ENCODE assay signal across 21 cellular contexts in genomic region chr4:6718932-6719610, GRCh38. TPM values are rescaled to one million over a fixed set of nuclear protein-coding genes. Genes with fewer than 3 reads are reported as not detected.
DNase-seq lines count a peak whose midpoint lies in the region; ATAC-seq and TF ChIP-seq lines count a peak whose summit lies in the region.
"Had no signal": no experiment of that assay in that cellular context is flagged by ENCODE, and none has a peak within 500 bp of the region (broad histone marks: within the 10 kb centered on the region; RNA-seq: fewer than 3 reads in every experiment).

No MANE protein-coding gene starts in this region.

- POLR2A ChIA-PET in activated CD8-positive, alpha-beta T cell treated with anti-CD3 and anti-CD28 coated beads, Interleukin-2, amount 10 ng/mL, durations not matched to agents 7 days and 5 days (lab: Charles Lee): interaction anchor here (0.9 to 2.0 kb wide), 2 partner anchors 46 to 155 kb away, joined by 3 to 10 read pairs; a partner anchor contains a TSS
- POLR2A ChIA-PET in activated CD8-positive, alpha-beta T cell treated with anti-CD3 and anti-CD28 coated beads for 36 hours (lab: Charles Lee): interaction anchor here (0.8 to 4.9 kb wide), 6 partner anchors 13 to 155 kb away, joined by 3 to 28 read pairs (median 3); partner anchors contain the start of gene KIAA0232

- no peaks in the 10 kb centered on the region for H3K36me3 ChIP-seq in effector memory CD4-positive, alpha-beta T cell (ENCODE audit: control insufficient read depth, insufficient read depth, low read length)
- no peaks in the 10 kb centered on the region for H3K36me3 ChIP-seq in right atrium auricular region
- H3K36me3 ChIP-seq: neutrophil had no signal

- H3K9me3 ChIP-seq in T-helper 17 cell (ENCODE audit: control insufficient read depth, low read length, poor library complexity, severe bottlenecking) (no peaks in the 10 kb centered on the region), right atrium auricular region (no peaks in the 10 kb centered on the region)
- H3K9me3 ChIP-seq in effector memory CD4-positive, alpha-beta T cell (ENCODE audit: control insufficient read depth, low read length): no peaks in the 10 kb centered on the region
- H3K9me3 ChIP-seq: heart left ventricle, neutrophil, upper lobe of right lung had no signal

- peaks cover 14% of the 10 kb centered on the region for H3K36me3 Mint-ChIP-seq in activated CD8-positive, alpha-beta T cell treated with anti-CD3 and anti-CD28 coated beads, Interleukin-2, amount 10 ng/mL, durations not matched to agents 7 days and 5 days (ENCODE audit: low read depth)
- peaks cover 14% of the 10 kb centered on the region for H3K36me3 Mint-ChIP-seq in activated CD8-positive, alpha-beta T cell treated with anti-CD3 and anti-CD28 coated beads for 36 hours (ENCODE audit: low read depth)
- H3K36me3 Mint-ChIP-seq in T-helper 17 cell (ENCODE audit: low read depth) (peaks cover 7% of the 10 kb centered on the region), progenitor cell of endocrine pancreas (ENCODE audit: insufficient read depth) (peaks cover 3% of the 10 kb centered on the region)

- H3K4me3 Mint-ChIP-seq in activated CD8-positive, alpha-beta T cell treated with anti-CD3 and anti-CD28 coated beads, Interleukin-2, amount 10 ng/mL, durations not matched to agents 7 days and 5 days: no peak overlapping the region
- no peak overlapping the region for H3K4me3 Mint-ChIP-seq in activated CD8-positive, alpha-beta T cell treated with anti-CD3 and anti-CD28 coated beads for 36 hours
- peak overlapping the region; percentile 63 for H3K4me3 Mint-ChIP-seq in T-helper 17 cell
- peak overlapping the region; percentile 52 for H3K4me3 Mint-ChIP-seq in progenitor cell of endocrine pancreas (ENCODE audit: low read depth)
- H3K4me3 Mint-ChIP-seq: CD14-positive monocyte had no signal

- H3K27me3 Mint-ChIP-seq in activated CD8-positive, alpha-beta T cell treated with anti-CD3 and anti-CD28 coated beads, Interleukin-2, amount 10 ng/mL, durations not matched to agents 7 days and 5 days (ENCODE audit: low read depth): peaks cover 3% of the 10 kb centered on the region
- H3K27me3 Mint-ChIP-seq in activated CD8-positive, alpha-beta T cell treated with anti-CD3 and anti-CD28 coated beads for 36 hours: no peaks in the 10 kb centered on the region
- H3K27me3 Mint-ChIP-seq in T-helper 17 cell: no peaks in the 10 kb centered on the region
- no peaks in the 10 kb centered on the region for H3K27me3 Mint-ChIP-seq in progenitor cell of endocrine pancreas
- H3K27me3 Mint-ChIP-seq: stimulated activated naive CD8-positive, alpha-beta T cell treated with anti-CD3 and anti-CD28 coated beads, Interleukin-15, amount 100 ng/mL, for 72 hours had no signal

- H3K27me3 ChIP-seq in effector memory CD4-positive, alpha-beta T cell (replicated peaks; ENCODE audit: control insufficient read depth, insufficient read depth, low read length, poor library complexity, severe bottlenecking): no peaks in the 10 kb centered on the region
- H3K27me3 ChIP-seq in right atrium auricular region: no peaks in the 10 kb centered on the region
- H3K27me3 ChIP-seq: heart left ventricle, neutrophil, upper lobe of right lung had no signal

- no peak for ATAC-seq in activated CD8-positive, alpha-beta T cell treated with anti-CD3 and anti-CD28 coated beads, Interleukin-2, amount 10 ng/mL, durations not matched to agents 7 days and 5 days
- ATAC-seq in activated CD8-positive, alpha-beta T cell treated with anti-CD3 and anti-CD28 coated beads for 36 hours: no peak
- ATAC-seq in T-helper 17 cell: no peak
- ATAC-seq: heart left ventricle; right cardiac atrium; stimulated activated naive CD8-positive, alpha-beta T cell treated with anti-CD3 and anti-CD28 coated beads, Interleukin-15, amount 100 ng/mL, for 72 hours; upper lobe of right lung had no signal

- no peak for DNase-seq in activated CD8-positive, alpha-beta T cell treated with anti-CD3 and anti-CD28 coated beads, Interleukin-2, amount 10 ng/mL, durations not matched to agents 7 days and 5 days
- no peak for DNase-seq in activated CD8-positive, alpha-beta T cell treated with anti-CD3 and anti-CD28 coated beads for 36 hours
- DNase-seq in T-helper 17 cell: no peak
- no peak for DNase-seq in effector memory CD4-positive, alpha-beta T cell
- no peak for DNase-seq in progenitor cell of endocrine pancreas (ENCODE audit: low spot score, unreplicated experiment)
- no peak for DNase-seq in KG1 (lab: John Stamatoyannopoulos, UW)
- DNase-seq in right atrium auricular region (ENCODE audit: low spot score): no peak
- DNase-seq in MV-4-11 (lab: John Stamatoyannopoulos, UW): no peak
- DNase-seq: activated naive CD4-positive, alpha-beta T cell treated with anti-CD3 and anti-CD28 coated beads, Interleukin-2, amount 10 ng/mL, durations not matched to agents 7 days and 5 days; DND-41; effector CD4-positive, alpha-beta T cell; GOT3; heart left ventricle; islet precursor cell; NCI-H1436; stimulated activated naive CD8-positive, alpha-beta T cell treated with anti-CD3 and anti-CD28 coated beads, Interleukin-15, amount 100 ng/mL, for 72 hours; upper lobe of right lung had no signal

- no peak for TF ChIP-seq CTCF in activated CD8-positive, alpha-beta T cell treated with anti-CD3 and anti-CD28 coated beads for 36 hours (IDR thresholded peaks at IDR 0.05)
- TF ChIP-seq CTCF in progenitor cell of endocrine pancreas (IDR thresholded peaks at IDR 0.05; ENCODE audit: unreplicated experiment) (no peak), right atrium auricular region (IDR thresholded peaks at IDR 0.05) (no peak)

- H3K27ac ChIP-seq in effector memory CD4-positive, alpha-beta T cell (ENCODE audit: insufficient read depth, low read length, poor library complexity, severe bottlenecking): peak overlapping the region; percentile 10
- H3K27ac ChIP-seq in right atrium auricular region: no peak overlapping the region
- H3K27ac ChIP-seq: heart left ventricle, neutrophil, upper lobe of right lung had no signal

- intact Hi-C loops in activated CD8-positive, alpha-beta T cell treated with anti-CD3 and anti-CD28 coated beads for 36 hours (cut with micrococcal nuclease): loop anchor here (5.0 kb wide), 1 partner anchor 42 kb away; no protein-coding TSS in a partner anchor

- H3K4me3 ChIP-seq in effector memory CD4-positive, alpha-beta T cell (ENCODE audit: insufficient read depth, low read depth, low read length, poor library complexity, severe bottlenecking): no peak overlapping the region
- no peak overlapping the region for H3K4me3 ChIP-seq in right atrium auricular region
- H3K4me3 ChIP-seq: heart left ventricle, upper lobe of right lung had no signal

- peaks cover 19% of the 10 kb centered on the region for H3K4me1 ChIP-seq in effector memory CD4-positive, alpha-beta T cell (ENCODE audit: control insufficient read depth, insufficient read depth, low read length, poor library complexity, severe bottlenecking)
- H3K4me1 ChIP-seq in right atrium auricular region: peaks cover 0 to 32% of the 10 kb centered on the region in 2 donors

- CTCF ChIA-PET in activated CD8-positive, alpha-beta T cell treated with anti-CD3 and anti-CD28 coated beads, Interleukin-2, amount 10 ng/mL, durations not matched to agents 7 days and 5 days (lab: Charles Lee): interaction anchor here (0.9 to 22.2 kb wide), 19 partner anchors 9 to 363 kb away, joined by 3 to 354 read pairs (median 5); partner anchors contain the start of genes MRFAP1L1 and S100P
- CTCF ChIA-PET in activated CD8-positive, alpha-beta T cell treated with anti-CD3 and anti-CD28 coated beads for 36 hours (lab: Charles Lee): interaction anchor here (1.0 to 8.0 kb wide), 16 partner anchors 12 to 351 kb away, joined by 3 to 205 read pairs (median 8); partner anchors contain the start of gene TBC1D14

- peaks cover 33% of the 10 kb centered on the region for H3K4me1 Mint-ChIP-seq in activated CD8-positive, alpha-beta T cell treated with anti-CD3 and anti-CD28 coated beads, Interleukin-2, amount 10 ng/mL, durations not matched to agents 7 days and 5 days (ENCODE audit: low read depth)
- peaks cover 26% of the 10 kb centered on the region for H3K4me1 Mint-ChIP-seq in activated CD8-positive, alpha-beta T cell treated with anti-CD3 and anti-CD28 coated beads for 36 hours (ENCODE audit: low read depth)
- H3K4me1 Mint-ChIP-seq in T-helper 17 cell (peaks cover 22% of the 10 kb centered on the region), progenitor cell of endocrine pancreas (ENCODE audit: low read depth) (peaks cover 18% of the 10 kb centered on the region)

- H3K9me3 Mint-ChIP-seq in activated CD8-positive, alpha-beta T cell treated with anti-CD3 and anti-CD28 coated beads, Interleukin-2, amount 10 ng/mL, durations not matched to agents 7 days and 5 days (ENCODE audit: insufficient read depth): no peaks in the 10 kb centered on the region
- no peaks in the 10 kb centered on the region for H3K9me3 Mint-ChIP-seq in activated CD8-positive, alpha-beta T cell treated with anti-CD3 and anti-CD28 coated beads for 36 hours
- no peaks in the 10 kb centered on the region for H3K9me3 Mint-ChIP-seq in progenitor cell of endocrine pancreas (ENCODE audit: low read depth)
- H3K9me3 Mint-ChIP-seq: activated naive CD4-positive, alpha-beta T cell treated with anti-CD3 and anti-CD28 coated beads, Interleukin-2, amount 10 ng/mL, durations not matched to agents 7 days and 5 days; CD14-positive monocyte; stimulated activated naive CD8-positive, alpha-beta T cell treated with anti-CD3 and anti-CD28 coated beads, Interleukin-15, amount 100 ng/mL, for 72 hours had no signal

- peak overlapping the region; percentile 3 for H3K27ac Mint-ChIP-seq in activated CD8-positive, alpha-beta T cell treated with anti-CD3 and anti-CD28 coated beads, Interleukin-2, amount 10 ng/mL, durations not matched to agents 7 days and 5 days
- H3K27ac Mint-ChIP-seq in activated CD8-positive, alpha-beta T cell treated with anti-CD3 and anti-CD28 coated beads for 36 hours: no peak overlapping the region
- H3K27ac Mint-ChIP-seq in T-helper 17 cell (peak overlapping the region; percentile 98), progenitor cell of endocrine pancreas (no peak overlapping the region)
- H3K27ac Mint-ChIP-seq: activated naive CD4-positive, alpha-beta T cell treated with anti-CD3 and anti-CD28 coated beads, Interleukin-2, amount 10 ng/mL, durations not matched to agents 7 days and 5 days; stimulated activated naive CD8-positive, alpha-beta T cell treated with anti-CD3 and anti-CD28 coated beads, Interleukin-15, amount 100 ng/mL, for 72 hours had no signal

RNA-seq across cellular contexts. Expression of gene BLOC1S4, which starts 3.1 kb away (rescaled TPM):
- total RNA-seq in activated CD8-positive, alpha-beta T cell treated with anti-CD3 and anti-CD28 coated beads, Interleukin-2, amount 10 ng/mL, durations not matched to agents 7 days and 5 days: 10 to 100 TPM; 19.6 to 21.5 TPM
- total RNA-seq in activated CD8-positive, alpha-beta T cell treated with anti-CD3 and anti-CD28 coated beads for 36 hours: 10 to 100 TPM; 19.1 to 21.8 TPM
- total RNA-seq in T-helper 17 cell: 10 to 100 TPM; 19.2 to 20.8 TPM
- total RNA-seq in progenitor cell of endocrine pancreas: 18.8 and 20.0 TPM in 2 replicates
- total RNA-seq in right atrium auricular region: 10 to 100 TPM in 1 of 2 donors, 1 to 10 TPM in 1; 8.4 to 17.4 TPM

RNA-seq across cellular contexts. Expression of gene MRFAP1L1, which starts 9.4 kb away (rescaled TPM):
- total RNA-seq in activated CD8-positive, alpha-beta T cell treated with anti-CD3 and anti-CD28 coated beads, Interleukin-2, amount 10 ng/mL, durations not matched to agents 7 days and 5 days: 10 to 100 TPM; 65.5 to 67.4 TPM
- 10 to 100 TPM; 36.7 to 39.2 TPM for total RNA-seq in activated CD8-positive, alpha-beta T cell treated with anti-CD3 and anti-CD28 coated beads for 36 hours
- total RNA-seq in T-helper 17 cell (10 to 100 TPM; 29.3 to 33.0 TPM), progenitor cell of endocrine pancreas (64.9 and 69.3 TPM in 2 replicates), right atrium auricular region (10 to 100 TPM; 58.2 to 65.3 TPM)

RNA-seq across cellular contexts. Expression of gene S100P, which starts 25.4 kb away (rescaled TPM):
- 1 to 10 TPM; 8.3 to 8.5 TPM for total RNA-seq in activated CD8-positive, alpha-beta T cell treated with anti-CD3 and anti-CD28 coated beads, Interleukin-2, amount 10 ng/mL, durations not matched to agents 7 days and 5 days
- total RNA-seq in activated CD8-positive, alpha-beta T cell treated with anti-CD3 and anti-CD28 coated beads for 36 hours: 1 to 10 TPM; 3.4 to 4.3 TPM
- total RNA-seq in T-helper 17 cell (1 to 10 TPM; 2.1 to 3.8 TPM), progenitor cell of endocrine pancreas (1.3 and 3.5 TPM in 2 replicates), right atrium auricular region (under 1 TPM in 1 of 2 donors, not detected in 1; 0.35 TPM)
- total RNA-seq: fibroblast of lung had no signal

Comparison
In these comparisons a context has a peak if more than half of its experiments do, and no peak if none do; other contexts are left out.
1. H3K27ac Mint-ChIP-seq: peak in activated CD8-positive, alpha-beta T cell treated with anti-CD3 and anti-CD28 coated beads, Interleukin-2, amount 10 ng/mL, durations not matched to agents 7 days and 5 days (single experiment) and T-helper 17 cell (single experiment); none in activated CD8-positive, alpha-beta T cell treated with anti-CD3 and anti-CD28 coated beads for 36 hours (single experiment) and progenitor cell of endocrine pancreas (single experiment).
2. H3K4me3 Mint-ChIP-seq: peak in T-helper 17 cell (single experiment) and progenitor cell of endocrine pancreas (single experiment); none in activated CD8-positive, alpha-beta T cell treated with anti-CD3 and anti-CD28 coated beads, Interleukin-2, amount 10 ng/mL, durations not matched to agents 7 days and 5 days (single experiment) and activated CD8-positive, alpha-beta T cell treated with anti-CD3 and anti-CD28 coated beads for 36 hours (single experiment).